15 cellular contexts compared by ENCODE assay signal in the genomic region with DNA sequence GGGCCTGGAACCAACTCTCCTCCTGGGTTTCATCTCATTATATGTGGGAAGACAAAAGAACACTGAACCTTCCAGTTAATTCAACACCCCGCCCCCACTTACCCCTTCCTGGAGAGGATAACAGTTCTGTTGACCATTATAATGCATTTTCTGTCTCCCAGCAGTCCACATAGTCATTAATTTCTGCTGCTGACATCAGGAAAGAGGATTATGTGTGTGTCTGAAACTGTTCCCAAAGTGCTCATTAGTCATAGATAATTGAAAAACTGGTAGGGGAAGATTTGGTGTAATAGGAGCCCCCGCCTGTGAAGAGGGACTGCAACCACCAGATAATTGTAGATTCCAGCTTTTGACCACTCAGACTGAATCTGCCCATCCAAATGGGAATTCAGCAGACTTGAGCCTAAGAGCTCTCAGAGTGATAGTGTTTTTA.
DNase-seq lines count a peak whose midpoint lies in the region; ATAC-seq, FAIRE-seq and TF ChIP-seq lines count a peak whose summit lies in the region.
"Had no signal": no experiment of that assay in that cellular context is flagged by ENCODE, and none has a peak within 500 bp of the region (broad histone marks: within the 10 kb centered on the region; RNA-seq: fewer than 3 reads in every experiment).

No MANE protein-coding gene starts in this region.

- intact Hi-C loops in gastrocnemius medialis (cut with DNase I; ENCODE audit: low total_unique reads) (loop anchor here (5.0 kb wide), 1 partner anchor 723 kb away; a partner anchor contains a TSS), ovary (cut with DNase I) (no loop called here)

- TF ChIP-seq CTCF in HEK293 (tag by site-specific recombination; IDR thresholded peaks at IDR 0.05) = no peak
- no peak for TF ChIP-seq CTCF in bronchial epithelial cell (IDR thresholded peaks at IDR 0.05; ENCODE audit: insufficient read depth, low read length, severe bottlenecking)
- TF ChIP-seq CTCF in gastrocnemius medialis (IDR thresholded peaks at IDR 0.05 in 4 of 5, conservative IDR thresholded peaks at IDR 0.05 in 1 of 5) = no peak
- TF ChIP-seq CTCF in ovary (IDR thresholded peaks at IDR 0.05) = no peak

- in situ Hi-C loops in gastrocnemius medialis (cut with MboI; ENCODE audit: low sequenced_read_pairs in 4 of 4) = loop anchor here in 3 of 4 donors (25.0 kb wide), 1 partner anchor 182 kb away; no protein-coding TSS in a partner anchor

- H3K9me3 ChIP-seq in HEK293 (ENCODE audit: control insufficient read depth, insufficient read depth, low read depth, low read length) (no peaks in the 10 kb centered on the region), gastrocnemius medialis (no peaks in the 10 kb centered on the region), small intestine (ENCODE audit: control insufficient read depth, low read depth) (no peaks in the 10 kb centered on the region), ovary (no peaks in the 10 kb centered on the region)
- H3K9me3 ChIP-seq: MG63, prostate gland had no signal

- TF ChIP-seq EP300 in ovary (IDR thresholded peaks at IDR 0.05) = no peak

- CTCF ChIA-PET in HEK293 (lab: Yijun Ruan, JAX) = no interaction called here

- WGBS in small intestine, 3 donors = 88 to 95% (median 91%) methylated on average over 2 of the region's 2 CpGs
- WGBS in ovary, 3 donors = 73 to 91% (median 91%) methylated on average over 2 of the region's 2 CpGs

- POLR2A ChIA-PET in HEK293 (lab: Yijun Ruan, JAX) = no interaction called here

- H3K27ac ChIP-seq in HEK293 (ENCODE audit: extremely low read depth, low read depth, low read length) (no peak overlapping the region), gastrocnemius medialis (peak overlapping the region; percentile 45 to 72 (median 66)), small intestine (ENCODE audit: low read depth in 1 of 2, low read length in 1 of 2) (no peak overlapping the region), ovary (no peak overlapping the region)
- H3K27ac ChIP-seq: C4-2B, prostate gland had no signal

- FAIRE-seq in bronchial epithelial cell (lab: Jason Lieb, UNC) (no peak), small intestine (lab: Jason Lieb, UNC) (no peak)
- FAIRE-seq: G401.6, HTR-8/SVneo had no signal

- H3K4me3 ChIP-seq in HEK293 (ENCODE audit: low read depth, low read length) = no peak overlapping the region
- H3K4me3 ChIP-seq in bronchial epithelial cell (ENCODE audit: low read depth, low read length) = no peak overlapping the region
- H3K4me3 ChIP-seq in gastrocnemius medialis = no peak overlapping the region
- H3K4me3 ChIP-seq in small intestine (ENCODE audit: low read depth in 1 of 2, low read length in 2 of 2) = no peak overlapping the region
- H3K4me3 ChIP-seq in ovary = no peak overlapping the region
- H3K4me3 ChIP-seq: MG63, prostate gland had no signal

- ATAC-seq in gastrocnemius medialis (no peak), GM18498 (IDR thresholded peaks at IDR 0.05; ENCODE audit: unreplicated experiment) (no peak)
- ATAC-seq: activated naive CD4-positive, alpha-beta T cell treated with anti-CD3 and anti-CD28 coated beads, Interleukin-2, amount 50 U/mL, for 72 hours had no signal

- H3K36me3 ChIP-seq in HEK293 (ENCODE audit: control insufficient read depth in 2 of 2, insufficient read depth in 1 of 2, low read length in 2 of 2) (no peaks in the 10 kb centered on the region), bronchial epithelial cell (ENCODE audit: control insufficient read depth, insufficient read depth, low read length) (no peaks in the 10 kb centered on the region), gastrocnemius medialis (no peaks in the 10 kb centered on the region), small intestine (ENCODE audit: control insufficient read depth in 2 of 2, insufficient read depth in 2 of 2, low read length in 2 of 2) (no peaks in the 10 kb centered on the region), ovary (no peaks in the 10 kb centered on the region)
- H3K36me3 ChIP-seq: MG63, prostate gland had no signal

- no peaks in the 10 kb centered on the region for H3K27me3 ChIP-seq in bronchial epithelial cell (ENCODE audit: control insufficient read depth, insufficient read depth, low read length)
- H3K27me3 ChIP-seq in gastrocnemius medialis = no peaks in the 10 kb centered on the region
- no peaks in the 10 kb centered on the region for H3K27me3 ChIP-seq in small intestine (ENCODE audit: control insufficient read depth in 2 of 2, insufficient read depth in 2 of 2, low read length in 2 of 2)
- H3K27me3 ChIP-seq in ovary = no peaks in the 10 kb centered on the region
- H3K27me3 ChIP-seq: MG63 had no signal

- no peak for TF ChIP-seq POLR2A in gastrocnemius medialis (IDR thresholded peaks at IDR 0.05)
- no peak for TF ChIP-seq POLR2A in ovary (IDR thresholded peaks at IDR 0.05)

- H3K4me1 ChIP-seq in HEK293 (ENCODE audit: control insufficient read depth, insufficient read depth, low read length) (peaks cover 5% of the 10 kb centered on the region), gastrocnemius medialis (peaks cover 21 to 24% of the 10 kb centered on the region in 2 donors), small intestine (ENCODE audit: control insufficient read depth in 2 of 2, insufficient read depth in 1 of 2, low read depth in 1 of 2, low read length in 1 of 2) (no peaks in the 10 kb centered on the region), ovary (ENCODE audit: insufficient read depth) (peaks cover 6% of the 10 kb centered on the region)
- H3K4me1 ChIP-seq: prostate gland had no signal

- DNase-seq in NCI-H524 (lab: John Stamatoyannopoulos, UW) = peak; percentile 68 to 89
- peak; percentile 32 for DNase-seq in bronchial epithelial cell (ENCODE audit: low read depth)
- no peak for DNase-seq in gastrocnemius medialis
- DNase-seq in small intestine = no peak
- DNase-seq in ovary = no peak
- DNase-seq: MG63, NCI-H446, RPMI8226 had no signal

TF ChIP-seq in HEK293, 187 proteins besides CTCF, POLR2A, EP300 and RAD21:
- TF ChIP-seq MEIS1 (CRISPR knock-in tag; IDR thresholded peaks at IDR 0.05; ENCODE audit: borderline replicate concordance) (no peak), ZNF776 (tag by site-specific recombination; IDR thresholded peaks at IDR 0.05; ENCODE audit: borderline replicate concordance) (no peak), SP7 (tag by site-specific recombination; IDR thresholded peaks at IDR 0.05) (peak; percentile 99), ZNF157 (tag by site-specific recombination; IDR thresholded peaks at IDR 0.05) (peak; percentile 28; the same call in 1 of the 2 replicates), FEZF1 (tag by site-specific recombination; IDR thresholded peaks at IDR 0.05) (peak; percentile 42; the same call in 1 of the 2 replicates), EGR2 (tag by site-specific recombination; IDR thresholded peaks at IDR 0.05; ENCODE audit: low read depth) (peak; percentile 37; the same call in 1 of the 2 replicates), ZFP37 (tag by site-specific recombination; IDR thresholded peaks at IDR 0.05) (no peak), ZEB2 (tag by site-specific recombination; IDR thresholded peaks at IDR 0.05) (0 out of 2 replicates have a peak, but pooled peaks have one; percentile 26), ZFHX2 (tag by site-specific recombination; conservative IDR thresholded peaks at IDR 0.05) (peak; percentile 73)
- TF ChIP-seq, protein P1, sequence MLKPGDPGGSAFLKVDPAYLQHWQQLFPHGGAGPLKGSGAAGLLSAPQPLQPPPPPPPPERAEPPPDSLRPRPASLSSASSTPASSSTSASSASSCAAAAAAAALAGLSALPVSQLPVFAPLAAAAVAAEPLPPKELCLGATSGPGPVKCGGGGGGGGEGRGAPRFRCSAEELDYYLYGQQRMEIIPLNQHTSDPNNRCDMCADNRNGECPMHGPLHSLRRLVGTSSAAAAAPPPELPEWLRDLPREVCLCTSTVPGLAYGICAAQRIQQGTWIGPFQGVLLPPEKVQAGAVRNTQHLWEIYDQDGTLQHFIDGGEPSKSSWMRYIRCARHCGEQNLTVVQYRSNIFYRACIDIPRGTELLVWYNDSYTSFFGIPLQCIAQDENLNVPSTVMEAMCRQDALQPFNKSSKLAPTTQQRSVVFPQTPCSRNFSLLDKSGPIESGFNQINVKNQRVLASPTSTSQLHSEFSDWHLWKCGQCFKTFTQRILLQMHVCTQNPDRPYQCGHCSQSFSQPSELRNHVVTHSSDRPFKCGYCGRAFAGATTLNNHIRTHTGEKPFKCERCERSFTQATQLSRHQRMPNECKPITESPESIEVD (tag by site-specific recombination; IDR thresholded peaks at IDR 0.05) = peak; percentile 24; the same call in 1 of the 2 replicates
- TF ChIP-seq, protein P2, sequence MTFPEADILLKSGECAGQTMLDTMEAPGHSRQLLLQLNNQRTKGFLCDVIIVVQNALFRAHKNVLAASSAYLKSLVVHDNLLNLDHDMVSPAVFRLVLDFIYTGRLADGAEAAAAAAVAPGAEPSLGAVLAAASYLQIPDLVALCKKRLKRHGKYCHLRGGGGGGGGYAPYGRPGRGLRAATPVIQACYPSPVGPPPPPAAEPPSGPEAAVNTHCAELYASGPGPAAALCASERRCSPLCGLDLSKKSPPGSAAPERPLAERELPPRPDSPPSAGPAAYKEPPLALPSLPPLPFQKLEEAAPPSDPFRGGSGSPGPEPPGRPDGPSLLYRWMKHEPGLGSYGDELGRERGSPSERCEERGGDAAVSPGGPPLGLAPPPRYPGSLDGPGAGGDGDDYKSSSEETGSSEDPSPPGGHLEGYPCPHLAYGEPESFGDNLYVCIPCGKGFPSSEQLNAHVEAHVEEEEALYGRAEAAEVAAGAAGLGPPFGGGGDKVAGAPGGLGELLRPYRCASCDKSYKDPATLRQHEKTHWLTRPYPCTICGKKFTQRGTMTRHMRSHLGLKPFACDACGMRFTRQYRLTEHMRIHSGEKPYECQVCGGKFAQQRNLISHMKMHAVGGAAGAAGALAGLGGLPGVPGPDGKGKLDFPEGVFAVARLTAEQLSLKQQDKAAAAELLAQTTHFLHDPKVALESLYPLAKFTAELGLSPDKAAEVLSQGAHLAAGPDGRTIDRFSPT (tag by site-specific recombination; IDR thresholded peaks at IDR 0.05) = peak; percentile 25; the same call in 1 of the 2 replicates

Comparison
In these comparisons a context has a peak if more than half of its experiments do, and no peak if none do; other contexts are left out.
1. H3K27ac ChIP-seq: peak in gastrocnemius medialis (4 of 4); none in HEK293 (single experiment), small intestine (0 of 2) and ovary (0 of 2).
2. DNase-seq: peak in NCI-H524 (2 of 2) and bronchial epithelial cell (single experiment); none in gastrocnemius medialis (0 of 2), small intestine (single experiment) and ovary (0 of 5).